ENCODE assay signal across 1 cellular context in the genomic region with DNA sequence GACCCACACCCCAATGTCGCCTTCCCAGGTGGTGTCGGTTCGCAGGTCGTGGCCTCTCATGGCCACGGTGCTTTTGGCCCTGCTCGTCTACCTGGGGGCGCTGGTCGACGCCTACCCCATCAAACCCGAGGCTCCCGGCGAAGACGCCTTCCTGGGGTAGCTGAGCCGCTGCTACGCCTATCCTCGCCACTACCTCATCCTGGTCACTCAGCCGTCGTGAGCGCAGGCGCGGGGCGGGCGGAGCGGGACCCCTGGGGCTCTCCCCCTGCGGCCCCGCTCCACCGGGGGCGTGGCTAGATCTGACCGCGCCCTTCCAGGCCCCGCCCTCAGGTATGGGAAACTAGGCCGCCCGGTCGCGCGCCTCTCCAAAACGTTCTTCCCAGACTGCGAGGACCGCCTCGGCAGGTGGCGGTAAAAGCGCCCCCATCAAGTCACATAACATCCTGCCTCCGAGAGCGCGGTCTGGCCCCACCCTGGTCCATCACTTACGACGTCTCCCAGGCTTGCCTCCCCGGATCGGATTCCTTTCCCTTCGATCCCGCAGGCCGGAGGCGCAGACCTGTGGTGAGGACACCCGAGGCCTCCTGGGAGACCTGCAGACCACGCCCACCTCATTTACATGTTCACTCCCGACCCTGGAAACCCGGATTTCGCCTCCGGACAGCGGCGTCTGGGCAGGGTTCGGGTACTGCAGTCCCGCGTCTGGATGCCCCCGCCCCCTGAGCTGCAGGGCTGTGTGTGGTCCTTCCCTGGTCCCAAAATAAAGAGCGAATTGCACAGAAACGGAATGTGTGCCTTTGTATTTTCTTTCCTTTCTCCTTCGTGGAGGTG.
TF ChIP-seq lines count a peak whose summit lies in the region.

No MANE protein-coding gene starts in this region.

TF ChIP-seq in A549, 52 proteins besides CTCF, POLR2A, EP300 and RAD21 (continued from another document):
- TF ChIP-seq ZC3H11A (IDR thresholded peaks at IDR 0.05) = no peak
- TF ChIP-seq, protein P1, sequence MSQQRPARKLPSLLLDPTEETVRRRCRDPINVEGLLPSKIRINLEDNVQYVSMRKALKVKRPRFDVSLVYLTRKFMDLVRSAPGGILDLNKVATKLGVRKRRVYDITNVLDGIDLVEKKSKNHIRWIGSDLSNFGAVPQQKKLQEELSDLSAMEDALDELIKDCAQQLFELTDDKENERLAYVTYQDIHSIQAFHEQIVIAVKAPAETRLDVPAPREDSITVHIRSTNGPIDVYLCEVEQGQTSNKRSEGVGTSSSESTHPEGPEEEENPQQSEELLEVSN (IDR thresholded peaks at IDR 0.05; ENCODE audit: borderline replicate concordance, low read depth) = peak; percentile 90
